10 cellular contexts compared by ENCODE assay signal in genomic region chr3:78728406-78729145, GRCh38.
A peak's percentile ranks its signal among the peaks of the same experiment; 100 is the strongest.
DNase-seq lines count a peak whose midpoint lies in the region; ATAC-seq and TF ChIP-seq lines count a peak whose summit lies in the region.
"Had no signal": no experiment of that assay in that cellular context is flagged by ENCODE, and none has a peak within 500 bp of the region (broad histone marks: within the 10 kb centered on the region; RNA-seq: fewer than 3 reads in every experiment).

No MANE protein-coding gene starts in this region.

- TF ChIP-seq CTCF in AG10803 (conservative IDR thresholded peaks at IDR 0.05; ENCODE audit: low read length) (no peak), cardiac fibroblast (IDR thresholded peaks at IDR 0.05; ENCODE audit: low read depth, low read length) (no peak)

- no peak for ATAC-seq in HG03460 (IDR thresholded peaks at IDR 0.05; ENCODE audit: unreplicated experiment)
- no peak for ATAC-seq in HG02588 (IDR thresholded peaks at IDR 0.05; ENCODE audit: unreplicated experiment)
- ATAC-seq in GM18870 (IDR thresholded peaks at IDR 0.05; ENCODE audit: unreplicated experiment) = no peak
- ATAC-seq: activated naive CD8-positive, alpha-beta T cell treated with anti-CD3 and anti-CD28 coated beads, Interleukin-2, amount 50 U/mL, for 24 hours had no signal

- DNase-seq in AG10803 (ENCODE audit: low read depth) (peak; percentile 50), NCI-H2029 treated with DMSO at 0.1 percent for 48 hours (lab: John Stamatoyannopoulos, UW) (peak; percentile 87), cardiac fibroblast (ENCODE audit: low read depth in 2 of 2) (peak; percentile 54 to 60), midbrain (lab: John Stamatoyannopoulos, UW) (peak; percentile 83)
- DNase-seq in activated CD4-positive, CD25-positive, alpha-beta regulatory T cell treated with anti-CD3 and anti-CD28 coated beads, Interleukin-2, amount 50 U/mL, for 72 hours = no peak
- DNase-seq: activated naive CD8-positive, alpha-beta T cell treated with anti-CD3 and anti-CD28 coated beads, Interleukin-2, amount 50 U/mL, for 24 hours; DND-41 had no signal

- H3K4me3 ChIP-seq in AG10803 (ENCODE audit: low read length) (no peak overlapping the region), cardiac fibroblast (replicated peaks in 1 of 2; ENCODE audit: low read depth in 2 of 2, low read length in 2 of 2) (no peak overlapping the region)
